ENCODE assay signal across 8 cellular contexts in the genomic region with DNA sequence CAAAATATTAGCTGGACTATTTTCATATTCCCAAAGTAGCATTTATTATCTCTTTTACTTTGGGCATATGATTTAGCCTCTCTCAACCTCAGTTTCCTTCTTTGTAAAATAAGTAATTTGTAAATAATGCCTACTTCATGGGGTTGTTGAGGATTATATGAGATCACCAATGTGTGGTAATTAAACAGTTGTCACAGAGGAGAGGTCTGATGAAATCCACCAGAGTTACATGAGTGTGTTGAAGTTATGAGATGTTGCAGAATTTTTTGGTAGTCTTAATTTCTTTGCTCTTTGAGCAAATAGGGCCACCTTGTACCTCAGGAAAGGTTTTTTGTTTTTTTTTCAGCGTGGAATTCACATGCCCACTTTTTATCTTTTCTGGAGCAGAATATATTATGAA. TPM values are rescaled to one million over a fixed set of nuclear protein-coding genes. Genes with fewer than 3 reads are reported as not detected.
A peak's percentile ranks its signal among the peaks of the same experiment; 100 is the strongest.
DNase-seq lines count a peak whose midpoint lies in the region; ATAC-seq, FAIRE-seq and TF ChIP-seq lines count a peak whose summit lies in the region.

No MANE protein-coding gene starts in this region.

- FAIRE-seq in RCC 7860 (lab: Jason Lieb, UNC), result no peak

- H2BK15ac ChIP-seq in mesendoderm (replicated peaks; ENCODE audit: low read depth), result no peak overlapping the region

- in situ Hi-C loops in astrocyte of the spinal cord (cut with HindIII; ENCODE audit: low sequenced_read_pairs), result no loop called here

- H3K27ac ChIP-seq in KMS-11 (peak overlapping the region; percentile 96), mesendoderm (ENCODE audit: low read depth, low read length) (no peak overlapping the region)

- no peak overlapping the region for H2AK5ac ChIP-seq in mesendoderm (ENCODE audit: low read length)

- H2BK5ac ChIP-seq in mesendoderm (ENCODE audit: low read length), result no peak overlapping the region

- H3K4me1 ChIP-seq in KMS-11 (ENCODE audit: low read depth, poor library complexity, severe bottlenecking), result peaks cover 18% of the 10 kb centered on the region
- no peaks in the 10 kb centered on the region for H3K4me1 ChIP-seq in mesendoderm (ENCODE audit: control insufficient read depth, low read depth, low read length)

- no peak overlapping the region for H4K8ac ChIP-seq in mesendoderm (ENCODE audit: low read depth, low read length)

- no peaks in the 10 kb centered on the region for H3K79me1 ChIP-seq in mesendoderm (ENCODE audit: low read length)

- H3K9ac ChIP-seq in KMS-11 (peak overlapping the region; percentile 78; the same call in 1 of the 2 replicates), mesendoderm (ENCODE audit: low read length) (peak overlapping the region; percentile 41)

- no peak overlapping the region for H4K5ac ChIP-seq in mesendoderm (ENCODE audit: low read length)

- H3K4ac ChIP-seq in mesendoderm (ENCODE audit: low read depth, low read length), result no peak overlapping the region

- H3K23ac ChIP-seq in mesendoderm (ENCODE audit: low read length), result no peak overlapping the region

- no peaks in the 10 kb centered on the region for H4K20me1 ChIP-seq in KMS-11 (ENCODE audit: insufficient read depth)

- no peak for DNase-seq in AG09309 (ENCODE audit: low read depth)
- no peak for DNase-seq in astrocyte of the spinal cord (ENCODE audit: low read depth, low spot score)
- no peak for DNase-seq in mesendoderm
- DNase-seq in RCC 7860 (ENCODE audit: low spot score), result no peak
- DNase-seq in occipital lobe (lab: John Stamatoyannopoulos, UW), result no peak

- H3K4me2 ChIP-seq in KMS-11 (peak overlapping the region; percentile 33), mesendoderm (ENCODE audit: low read length) (no peak overlapping the region)

- ATAC-seq in GM18861 (IDR thresholded peaks at IDR 0.05; ENCODE audit: unreplicated experiment) (no peak), GM19463 (IDR thresholded peaks at IDR 0.05; ENCODE audit: unreplicated experiment) (no peak)

- H3K27me3 ChIP-seq in KMS-11 (ENCODE audit: insufficient read depth, low read depth) (no peaks in the 10 kb centered on the region), mesendoderm (ENCODE audit: insufficient read depth, low read length, poor library complexity) (no peaks in the 10 kb centered on the region)

- H3K56ac ChIP-seq in mesendoderm (ENCODE audit: low read length), result no peak overlapping the region

- H2BK120ac ChIP-seq in mesendoderm (ENCODE audit: low read depth, low read length), result no peak overlapping the region

- TF ChIP-seq CTCF in AG09309 (IDR thresholded peaks at IDR 0.05; ENCODE audit: control insufficient read depth, insufficient read depth, low read depth, low read length, missing control alignments) (no peak), KMS-11 (conservative IDR thresholded peaks at IDR 0.05; ENCODE audit: low read depth, low read length) (no peak), astrocyte of the spinal cord (IDR thresholded peaks at IDR 0.05; ENCODE audit: low read depth, low read length) (no peak)

- no peak overlapping the region for H3K18ac ChIP-seq in mesendoderm (ENCODE audit: low read length)

- H3K36me3 ChIP-seq in KMS-11 (ENCODE audit: insufficient read depth), result peaks cover 3% of the 10 kb centered on the region; the same call in 1 of the 2 replicates
- no peaks in the 10 kb centered on the region for H3K36me3 ChIP-seq in mesendoderm (ENCODE audit: control insufficient read depth, insufficient read depth, low read length)

- no CpG with 5 or more reads among the region's 1 CpG for WGBS in mesendoderm (ENCODE audit: extremely low coverage, insufficient coverage, low lambda C conversion rate)

- H3K4me3 ChIP-seq in AG09309 (ENCODE audit: control insufficient read depth, low read depth, low read length) (peak overlapping the region; percentile 49; the same call in 1 of the 2 replicates), KMS-11 (IDR thresholded peaks at IDR 0.05; ENCODE audit: insufficient read depth, low read depth, low read length) (no peak overlapping the region), astrocyte of the spinal cord (ENCODE audit: low read depth, low read length) (peak overlapping the region; percentile 55), mesendoderm (ENCODE audit: low read length) (no peak overlapping the region)

- H2AFZ ChIP-seq in KMS-11 (ENCODE audit: low read depth), result no peak overlapping the region

- peaks cover 37% of the 10 kb centered on the region for H3K79me2 ChIP-seq in KMS-11 (ENCODE audit: insufficient read depth, low read depth)
- H3K79me2 ChIP-seq in mesendoderm (ENCODE audit: control insufficient read depth, insufficient read depth, low read length), result peaks cover 17% of the 10 kb centered on the region

RNA-seq across cellular contexts. Expression of a gene that starts 1.4 kb away (rescaled TPM):
- polyA plus RNA-seq in mesendoderm (2013, experiment 1 of 2), result 452 TPM
- polyA plus RNA-seq in mesendoderm (2013, experiment 2 of 2), result 457 TPM
- total RNA-seq in occipital lobe, result 116 TPM

RNA-seq across cellular contexts. Expression of a gene that starts 5.5 kb away (rescaled TPM):
- polyA plus RNA-seq in mesendoderm (2013, experiment 1 of 2), result 29.1 TPM
- 29.4 TPM for polyA plus RNA-seq in mesendoderm (2013, experiment 2 of 2)
- total RNA-seq in occipital lobe, result 18.9 TPM

RNA-seq across cellular contexts. Expression of a gene that starts 9.8 kb away (rescaled TPM):
- polyA plus RNA-seq in mesendoderm (2013, experiment 1 of 2), result 1.0 TPM
- polyA plus RNA-seq in mesendoderm (2013, experiment 2 of 2), result 1.2 TPM
- 15.6 TPM for total RNA-seq in occipital lobe

Comparison
In these comparisons a context has a peak if more than half of its experiments do, and no peak if none do; other contexts are left out.
1. H3K4me3 ChIP-seq: peak in AG09309 (single experiment) and astrocyte of the spinal cord (single experiment); none in KMS-11 (single experiment) and mesendoderm (single experiment).